In the genomic region with DNA sequence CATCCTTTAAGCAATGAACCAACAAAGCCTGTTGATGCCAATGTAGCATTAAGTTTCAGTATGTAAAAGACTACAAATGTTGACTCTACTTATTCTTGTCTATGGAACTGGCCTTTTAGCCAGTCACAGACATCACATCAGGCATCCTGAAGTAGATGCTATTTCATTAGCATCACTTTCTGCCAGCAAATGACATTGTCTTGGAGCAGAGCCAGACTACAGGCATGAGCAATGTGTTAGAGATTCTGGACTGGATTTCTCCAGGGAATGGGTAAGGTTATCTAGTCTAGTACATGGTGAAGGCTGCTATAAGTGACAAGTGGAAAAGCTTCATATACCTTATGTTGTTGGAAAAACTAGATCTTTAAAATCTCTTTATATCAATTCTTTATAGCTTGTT, we compare ENCODE assay signal across 11 cellular contexts.
DNase-seq lines count a peak whose midpoint lies in the region; ATAC-seq and TF ChIP-seq lines count a peak whose summit lies in the region.
"Had no signal": no experiment of that assay in that cellular context is flagged by ENCODE, and none has a peak within 500 bp of the region (broad histone marks: within the 10 kb centered on the region; RNA-seq: fewer than 3 reads in every experiment).

No MANE protein-coding gene starts in this region.

- no peaks in the 10 kb centered on the region for H3K36me3 ChIP-seq in Peyer's patch
- H3K36me3 ChIP-seq: SJSA1 had no signal

- no peak overlapping the region for H3K4me3 ChIP-seq in Peyer's patch
- H3K4me3 ChIP-seq: psoas muscle, SJSA1 had no signal

- ATAC-seq in HG03175 (IDR thresholded peaks at IDR 0.05; ENCODE audit: unreplicated experiment) (no peak), esophagus mucosa (no peak), GM18517 (IDR thresholded peaks at IDR 0.05; ENCODE audit: unreplicated experiment) (no peak)

- no peaks in the 10 kb centered on the region for H3K4me1 ChIP-seq in Peyer's patch
- H3K4me1 ChIP-seq: psoas muscle, SJSA1 had no signal

- peak overlapping the region; percentile 89 for H3K27ac ChIP-seq in angular gyrus (ENCODE audit: low read depth, low read length)
- H3K27ac ChIP-seq in Peyer's patch: no peak overlapping the region
- H3K27ac ChIP-seq: psoas muscle, SJSA1 had no signal

- H3K9me3 ChIP-seq in Peyer's patch: no peaks in the 10 kb centered on the region
- H3K9me3 ChIP-seq: psoas muscle, SJSA1 had no signal

- DNase-seq in DMS153 treated with DMSO at 0.1 percent for 48 hours (lab: John Stamatoyannopoulos, UW; ENCODE audit: unreplicated experiment) (peak; percentile 74), NCI-H2081 (lab: John Stamatoyannopoulos, UW) (peak; percentile 60 to 86), inferior parietal cortex (ENCODE audit: extremely low spot score) (peak; percentile 79), Peyer's patch (no peak)
- DNase-seq: immature natural killer cell, psoas muscle had no signal

- no peaks in the 10 kb centered on the region for H3K27me3 ChIP-seq in Peyer's patch
- H3K27me3 ChIP-seq: SJSA1 had no signal

- TF ChIP-seq CTCF in Peyer's patch (IDR thresholded peaks at IDR 0.05): no peak

- TF ChIP-seq POLR2A in Peyer's patch (IDR thresholded peaks at IDR 0.05): no peak

Comparison
In these comparisons a context has a peak if more than half of its experiments do, and no peak if none do; other contexts are left out.
1. DNase-seq: peak in DMS153 treated with DMSO at 0.1 percent for 48 hours (single experiment), NCI-H2081 (2 of 2) and inferior parietal cortex (single experiment); none in Peyer's patch (0 of 3).